In the genomic region with DNA sequence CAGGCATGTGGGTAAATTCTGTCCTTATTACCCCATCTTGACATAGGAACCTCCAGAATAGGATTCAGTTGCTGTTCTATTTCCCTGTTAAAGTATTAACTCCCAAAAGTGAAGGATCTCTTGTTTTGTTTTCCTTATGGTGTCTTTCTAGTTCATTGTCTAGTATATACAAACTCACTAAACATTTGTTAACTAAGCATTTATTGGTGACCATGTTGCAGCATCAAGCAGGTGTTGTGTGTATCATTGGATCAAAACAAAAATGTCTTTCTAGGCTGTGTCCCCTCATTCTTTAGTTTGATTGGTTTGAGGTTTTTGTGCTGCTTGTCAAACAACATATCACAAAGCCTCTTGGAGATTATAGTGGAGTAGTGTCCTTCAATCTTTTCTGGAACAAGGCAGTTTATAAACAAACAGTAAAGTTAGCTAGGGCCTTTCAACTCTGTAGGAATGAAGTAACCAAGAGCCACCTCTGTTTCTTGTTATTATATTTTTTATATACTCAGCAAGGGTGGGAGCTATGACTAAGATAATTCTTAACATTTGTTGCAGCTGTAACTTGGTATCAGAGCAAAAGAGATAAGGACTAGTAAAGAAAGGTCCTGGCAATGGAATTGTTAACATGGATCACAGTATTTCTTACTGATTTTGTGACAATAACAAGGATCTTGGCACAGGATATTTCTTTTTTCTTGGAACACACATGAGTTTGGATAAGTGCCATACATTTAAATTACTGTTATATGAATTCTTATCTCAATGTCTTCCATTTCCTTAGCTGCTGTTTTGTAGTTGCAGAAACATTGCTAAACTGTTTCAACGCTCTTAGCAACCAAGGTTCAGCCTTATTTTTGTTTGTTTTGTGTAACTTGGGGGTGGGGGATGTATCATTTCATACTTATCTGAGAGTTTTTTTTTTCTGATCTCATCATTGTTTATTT, we compare ENCODE assay signal across 9 cellular contexts. TPM values are rescaled to one million over a fixed set of nuclear protein-coding genes. Genes with fewer than 3 reads are reported as not detected.
DNase-seq lines count a peak whose midpoint lies in the region; ATAC-seq lines count a peak whose summit lies in the region.
"Had no signal": no experiment of that assay in that cellular context is flagged by ENCODE, and none has a peak within 500 bp of the region (broad histone marks: within the 10 kb centered on the region; RNA-seq: fewer than 3 reads in every experiment).

No MANE protein-coding gene starts in this region.

- H3K36me3 ChIP-seq in adipocyte (ENCODE audit: control insufficient read depth, insufficient read depth, low read length, severe bottlenecking): no peaks in the 10 kb centered on the region

- H3K9ac ChIP-seq in adipocyte (ENCODE audit: low read length): no peak overlapping the region

- no peaks in the 10 kb centered on the region for H3K9me3 ChIP-seq in adipocyte (ENCODE audit: control insufficient read depth, low read length)

- DNase-seq in H4 (ENCODE audit: low spot score) (peak; percentile 10), adipocyte (ENCODE audit: low read depth) (peak; percentile 83), left cardiac atrium (no peak), sciatic nerve (ENCODE audit: low spot score) (no peak), iPS-NIHi7 (ENCODE audit: extremely low spot score) (no peak), Kasumi-1 (lab: John Stamatoyannopoulos, UW) (no peak)
- DNase-seq in stimulated activated CD4-positive, alpha-beta T cell treated with anti-CD3 and anti-CD28 coated beads, Interleukin-2, amount 100 ng/mL, for 24 hours: no peak
- DNase-seq: NCI-H524 treated with DMSO at 0.1 percent for 48 hours had no signal

- ATAC-seq in left cardiac atrium (peak; percentile 54 to 64), sciatic nerve (peak; percentile 46), HG03460 (IDR thresholded peaks at IDR 0.05; ENCODE audit: unreplicated experiment) (no peak)

- H3K27me3 ChIP-seq in adipocyte (replicated peaks; ENCODE audit: control insufficient read depth, insufficient read depth, low read length): no peaks in the 10 kb centered on the region

- no peak overlapping the region for H3K4me3 ChIP-seq in adipocyte (ENCODE audit: low read length)

- H3K4me1 ChIP-seq in adipocyte (ENCODE audit: control insufficient read depth, insufficient read depth, low read length): peaks cover 57% of the 10 kb centered on the region

- intact Hi-C loops in left cardiac atrium (cut with DNase I): no loop called here
- intact Hi-C loops in sciatic nerve (cut with DNase I): no loop called here

RNA-seq across cellular contexts. Expression of a gene that starts 49.3 kb away (rescaled TPM):
- 21.2 and 22.5 TPM in 2 replicates for total RNA-seq in H4 (2014; rRNA removed; shearing (Covaris generic))
- total RNA-seq in left cardiac atrium (10 to 100 TPM; 22.7 to 23.9 TPM), sciatic nerve (74.7 TPM)

Comparison
In these comparisons a context has a peak if more than half of its experiments do, and no peak if none do; other contexts are left out.
1. DNase-seq: peak in H4 (single experiment) and adipocyte (single experiment); none in left cardiac atrium (single experiment), sciatic nerve (single experiment), iPS-NIHi7 (single experiment), stimulated activated CD4-positive, alpha-beta T cell treated with anti-CD3 and anti-CD28 coated beads, Interleukin-2, amount 100 ng/mL, for 24 hours (0 of 2) and Kasumi-1 (0 of 2).